In the genomic region with DNA sequence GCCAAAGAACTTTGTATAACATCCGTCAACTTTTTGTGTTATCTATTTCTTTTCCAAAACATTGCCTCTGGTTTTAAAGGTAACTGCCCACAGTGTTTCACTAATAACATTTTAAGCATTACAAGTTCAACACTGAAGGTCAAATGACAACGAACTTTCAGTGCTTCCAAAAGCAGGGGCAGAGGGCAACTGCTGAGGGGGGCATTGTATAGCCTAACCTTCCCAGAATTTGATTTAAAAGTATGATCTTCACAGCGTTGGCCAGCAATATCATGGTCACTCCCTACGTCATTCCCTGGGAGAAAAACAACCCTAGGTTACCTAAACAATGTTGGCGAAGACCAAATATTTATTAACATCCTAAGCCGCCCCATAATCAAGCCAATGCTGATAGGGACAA, we compare ENCODE assay signal across 21 cellular contexts. TPM values are rescaled to one million over a fixed set of nuclear protein-coding genes. Genes with fewer than 3 reads are reported as not detected.
A peak's percentile ranks its signal among the peaks of the same experiment; 100 is the strongest.
DNase-seq lines count a peak whose midpoint lies in the region; ATAC-seq, FAIRE-seq and TF ChIP-seq lines count a peak whose summit lies in the region.
"Had no signal": no experiment of that assay in that cellular context is flagged by ENCODE, and none has a peak within 500 bp of the region (broad histone marks: within the 10 kb centered on the region; RNA-seq: fewer than 3 reads in every experiment).

No MANE protein-coding gene starts in this region.

- no peaks in the 10 kb centered on the region for H3K27me3 ChIP-seq in CD4-positive, alpha-beta T cell (ENCODE audit: control insufficient read depth, insufficient read depth, low read length)
- H3K27me3 ChIP-seq in Loucy (ENCODE audit: insufficient read depth, low read length, poor library complexity, severe bottlenecking) (no peaks in the 10 kb centered on the region), HepG2 (ENCODE audit: control insufficient read depth in 1 of 2, insufficient read depth in 2 of 2, low read length in 2 of 2) (no peaks in the 10 kb centered on the region; a peak in 1 of 5 replicates), neural progenitor cell (no peaks in the 10 kb centered on the region), A673 (replicated peaks; ENCODE audit: insufficient read depth, low read depth, low read length, poor library complexity) (no peaks in the 10 kb centered on the region)
- H3K27me3 ChIP-seq: SJCRH30 had no signal

- no peak overlapping the region for H3K27ac Mint-ChIP-seq in CD4-positive, alpha-beta T cell
- no peak overlapping the region for H3K27ac Mint-ChIP-seq in neural progenitor cell
- H3K27ac Mint-ChIP-seq: CD14-positive monocyte had no signal

- TF ChIP-seq RAD21 in HepG2 (CRISPR knock-in tag; IDR thresholded peaks at IDR 0.05) = no peak

- intact Hi-C loops in CD4-positive, alpha-beta T cell (cut with DNase I, micrococcal nuclease) = loop anchor here (2.0 to 10.0 kb wide), 8 partner anchors 189 to 1479 kb away; a partner anchor contains a TSS
- intact Hi-C loops in HepG2 (cut with micrococcal nuclease; ENCODE audit: unreplicated experiment) = loop anchor here (1.0 kb wide), 1 partner anchor 41 kb away; no protein-coding TSS in a partner anchor
- intact Hi-C loops in A673 (cut with micrococcal nuclease; ENCODE audit: unreplicated experiment) = no loop called here

- H3K36me3 Mint-ChIP-seq in CD4-positive, alpha-beta T cell (ENCODE audit: low read depth) = peaks cover 16% of the 10 kb centered on the region
- peaks cover 3% of the 10 kb centered on the region for H3K36me3 Mint-ChIP-seq in neural progenitor cell

- no peak for DNase-seq in CD4-positive, alpha-beta T cell
- DNase-seq in HepG2 (ENCODE audit: low spot score) (no peak), neural progenitor cell (ENCODE audit: low spot score) (no peak), COLO668 (lab: John Stamatoyannopoulos, UW; ENCODE audit: unreplicated experiment) (no peak), GM20000 (ENCODE audit: low spot score) (no peak), A673 (ENCODE audit: low spot score) (no peak)
- DNase-seq: AML-193, COR-L47, DMS 273 treated with DMSO at 0.1 percent for 48 hours, DND-41, KG1, MV-4-11, NCI-H187, NCI-H2107, PC-9, SJCRH30 had no signal

- H3K4me2 ChIP-seq in Loucy (ENCODE audit: low read depth, low read length, poor library complexity, severe bottlenecking) (peak overlapping the region; percentile 90), HepG2 (ENCODE audit: low read depth, low read length) (0 out of 2 replicates have a peak overlapping the region, but pooled peaks have one; percentile 93), neural progenitor cell (no peak overlapping the region)
- H3K4me2 ChIP-seq: PC-9 had no signal

- ATAC-seq in CD4-positive, alpha-beta T cell (ENCODE audit: poor library complexity) = no peak
- ATAC-seq in HepG2 (no peak), GM18502 (IDR thresholded peaks at IDR 0.05; ENCODE audit: poor library complexity, unreplicated experiment) (no peak)

- POLR2A ChIA-PET in CD4-positive, alpha-beta T cell (lab: Charles Lee) = no interaction called here
- POLR2A ChIA-PET in HepG2 (lab: Yijun Ruan, JAX) (no interaction called here), A673 (lab: Charles Lee; ENCODE audit: low non-redundant PET) (no interaction called here)

- peaks cover 43% of the 10 kb centered on the region for H3K4me1 ChIP-seq in Loucy (ENCODE audit: insufficient read depth, low read length, poor library complexity, severe bottlenecking)
- H3K4me1 ChIP-seq in HepG2 (ENCODE audit: insufficient read depth, low read length) = peaks cover 43% of the 10 kb centered on the region
- H3K4me1 ChIP-seq in neural progenitor cell = peaks cover 4% of the 10 kb centered on the region
- peaks cover 13% of the 10 kb centered on the region for H3K4me1 ChIP-seq in A673 (ENCODE audit: insufficient read depth, low read length, poor library complexity, severe bottlenecking)

- no peaks in the 10 kb centered on the region for H3K9me3 ChIP-seq in CD4-positive, alpha-beta T cell (ENCODE audit: control insufficient read depth, low read length)
- H3K9me3 ChIP-seq in Loucy (ENCODE audit: insufficient read depth, low read depth, low read length) = no peaks in the 10 kb centered on the region
- no peaks in the 10 kb centered on the region for H3K9me3 ChIP-seq in HepG2 (ENCODE audit: low read length)
- no peaks in the 10 kb centered on the region for H3K9me3 ChIP-seq in neural progenitor cell (ENCODE audit: low read depth)
- no peaks in the 10 kb centered on the region for H3K9me3 ChIP-seq in A673 (ENCODE audit: low read depth, low read length, poor library complexity, severe bottlenecking)
- H3K9me3 ChIP-seq: SJCRH30 had no signal

- H3K9me2 ChIP-seq in Loucy (replicated peaks; ENCODE audit: low read depth, low read length) = no peaks in the 10 kb centered on the region

- in situ Hi-C loops in HepG2 (cut with HindIII; ENCODE audit: extremely low pct_ligation_motif_present, low pct_unique_long_range_greater_than_20kb) = loop anchor here (5.0 kb wide), 2 partner anchors 41 to 179 kb away; no protein-coding TSS in a partner anchor

- 88% methylated on average over 6 of the region's 6 CpGs for WGBS in HepG2 (ENCODE audit: low lambda C conversion rate)

- no peak overlapping the region for H3K27ac ChIP-seq in CD4-positive, alpha-beta T cell (ENCODE audit: low read depth, low read length)
- no peak overlapping the region for H3K27ac ChIP-seq in HepG2 (ENCODE audit: extremely low read length, insufficient read depth, low read length)
- no peak overlapping the region for H3K27ac ChIP-seq in neural progenitor cell
- H3K27ac ChIP-seq in A673 (ENCODE audit: low read depth, low read length, poor library complexity, severe bottlenecking) = no peak overlapping the region
- H3K27ac ChIP-seq: PC-9, RWPE1, SJCRH30 had no signal

- H2AFZ ChIP-seq in Loucy (ENCODE audit: low read length) = no peak overlapping the region
- no peak overlapping the region for H2AFZ ChIP-seq in HepG2 (ENCODE audit: low read length)
- no peak overlapping the region for H2AFZ ChIP-seq in neural progenitor cell (replicated peaks)
- H2AFZ ChIP-seq: PC-9 had no signal

- H3K36me3 ChIP-seq in Loucy (ENCODE audit: insufficient read depth, low read length) = no peaks in the 10 kb centered on the region
- H3K36me3 ChIP-seq in HepG2 (replicated peaks in 1 of 2; ENCODE audit: control insufficient read depth in 1 of 2, insufficient read depth in 2 of 2, low read length in 2 of 2) = no peaks in the 10 kb centered on the region; a peak in 1 of 5 replicates
- H3K36me3 ChIP-seq in neural progenitor cell = no peaks in the 10 kb centered on the region
- no peaks in the 10 kb centered on the region for H3K36me3 ChIP-seq in A673 (ENCODE audit: insufficient read depth, low read length, poor library complexity, severe bottlenecking)
- H3K36me3 ChIP-seq: SJCRH30 had no signal

- H3K4me3 Mint-ChIP-seq in CD4-positive, alpha-beta T cell = peak overlapping the region; percentile 30
- H3K4me3 Mint-ChIP-seq in neural progenitor cell = peak overlapping the region; percentile 99
- H3K4me3 Mint-ChIP-seq: CD14-positive monocyte had no signal

- no peak for TF ChIP-seq POLR2A in HepG2 (IDR thresholded peaks at IDR 0.05; ENCODE audit: insufficient read depth in 1 of 2, low read depth in 2 of 2, low read length in 2 of 2)

- peaks cover 46% of the 10 kb centered on the region for H3K79me2 ChIP-seq in Loucy (ENCODE audit: insufficient read depth, low read length)
- H3K79me2 ChIP-seq in HepG2 (ENCODE audit: insufficient read depth, low read length) = peaks cover 39% of the 10 kb centered on the region
- H3K79me2 ChIP-seq in neural progenitor cell (ENCODE audit: low read depth) = peaks cover 42% of the 10 kb centered on the region

- BruUV-seq in HepG2 (replicated peaks; lab: Mats Ljungman, UMichigan) (no TSS peak), A673 (replicated peaks; lab: Mats Ljungman, UMichigan) (no TSS peak)

- no peaks in the 10 kb centered on the region for H3K27me3 Mint-ChIP-seq in CD4-positive, alpha-beta T cell
- peaks cover 2% of the 10 kb centered on the region for H3K27me3 Mint-ChIP-seq in neural progenitor cell (ENCODE audit: insufficient read depth, low read depth)

- no peak for TF ChIP-seq CTCF in CD4-positive, alpha-beta T cell (IDR thresholded peaks at IDR 0.05)
- TF ChIP-seq CTCF in Loucy (conservative IDR thresholded peaks at IDR 0.05; ENCODE audit: low read length) (no peak), HepG2 (CRISPR knock-in tag; IDR thresholded peaks at IDR 0.05) (no peak), neural progenitor cell (IDR thresholded peaks at IDR 0.05) (no peak), GM20000 (IDR thresholded peaks at IDR 0.05; ENCODE audit: extremely low read depth, missing control alignments) (no peak), A673 (conservative IDR thresholded peaks at IDR 0.05; ENCODE audit: low read depth, low read length) (no peak)

- peaks cover 58% of the 10 kb centered on the region for H3K4me1 Mint-ChIP-seq in CD4-positive, alpha-beta T cell (ENCODE audit: low read depth)
- H3K4me1 Mint-ChIP-seq in neural progenitor cell = peaks cover 18% of the 10 kb centered on the region

- H3F3A ChIP-seq in Loucy (ENCODE audit: low read depth) = no peaks in the 10 kb centered on the region
- H3F3A ChIP-seq in neural progenitor cell (ENCODE audit: low read depth) = peaks cover 3% of the 10 kb centered on the region

- TF ChIP-seq EP300 in HepG2 (IDR thresholded peaks at IDR 0.05; ENCODE audit: low read depth in 2 of 2, low read length in 2 of 2) = no peak
- TF ChIP-seq EP300 in HepG2 (CRISPR knock-in tag; IDR thresholded peaks at IDR 0.05; ENCODE audit: borderline replicate concordance) = no peak

- no peak for FAIRE-seq in HepG2 (lab: Jason Lieb, UNC)
- FAIRE-seq: H54 had no signal

- H3K9me3 Mint-ChIP-seq in CD4-positive, alpha-beta T cell = no peaks in the 10 kb centered on the region
- no peaks in the 10 kb centered on the region for H3K9me3 Mint-ChIP-seq in neural progenitor cell
- H3K9me3 Mint-ChIP-seq: CD14-positive monocyte had no signal

- H4K20me1 ChIP-seq in Loucy (ENCODE audit: insufficient read depth, low read length, poor library complexity, severe bottlenecking) = peaks cover 3% of the 10 kb centered on the region
- H4K20me1 ChIP-seq in HepG2 (ENCODE audit: insufficient read depth, low read length) = no peaks in the 10 kb centered on the region; the same call in 1 of the 2 replicates
- H4K20me1 ChIP-seq in neural progenitor cell (ENCODE audit: low read depth) = no peaks in the 10 kb centered on the region

- H3K4me3 ChIP-seq in Loucy (ENCODE audit: low read length, poor library complexity, severe bottlenecking) (no peak overlapping the region), HepG2 (replicated peaks in 1 of 3; ENCODE audit: insufficient read depth in 1 of 3, low read depth in 2 of 3, low read length in 3 of 3) (no peak overlapping the region), neural progenitor cell (no peak overlapping the region), A673 (ENCODE audit: low read depth, low read length, poor library complexity, severe bottlenecking) (no peak overlapping the region)
- H3K4me3 ChIP-seq: PC-9, SJCRH30 had no signal

- no peak overlapping the region for H3K9ac ChIP-seq in Loucy (ENCODE audit: low read depth, low read length, poor library complexity, severe bottlenecking)
- H3K9ac ChIP-seq in HepG2 (ENCODE audit: insufficient read depth, low read depth, low read length) = no peak overlapping the region
- no peak overlapping the region for H3K9ac ChIP-seq in neural progenitor cell

- CTCF ChIA-PET in CD4-positive, alpha-beta T cell (lab: Charles Lee) = no interaction called here
- CTCF ChIA-PET in HepG2 (lab: Yijun Ruan, JAX; ENCODE audit: low intra/inter-chr PET ratio, low total read pairs) (interaction anchor here (3.2 kb wide), 1 partner anchor 41 kb away, joined by 19 read pairs; no protein-coding TSS in a partner anchor), A673 (lab: Charles Lee) (no interaction called here)

RNA-seq across cellular contexts. Expression of a gene that starts 2.5 kb away (rescaled TPM):
- 1 to 10 TPM; 3.5 to 5.7 TPM for total RNA-seq in CD4-positive, alpha-beta T cell
- total RNA-seq in HepG2 (2016; rRNA removed; fragmentation: Illumina TruSeq; extraction: Trizol) = 102 and 138 TPM in 2 replicates
- total RNA-seq in HepG2 (2016; cell fraction: cytosol; rRNA removed; fragmentation: Illumina TruSeq; extraction: Trizol; ENCODE audit: low read depth) = 28.5 and 30.6 TPM in 2 replicates
- total RNA-seq in HepG2 (2016; cell fraction: insoluble cytoplasmic fraction; rRNA removed; fragmentation: Illumina TruSeq; extraction: Trizol) = 105 and 133 TPM in 2 replicates
- 30.1 and 35.1 TPM in 2 replicates for total RNA-seq in HepG2 (2016; cell fraction: membrane; rRNA removed; fragmentation: Illumina TruSeq; extraction: Trizol)
- 41.3 and 49.6 TPM in 2 replicates for total RNA-seq in HepG2 (2016; cell fraction: nucleus; rRNA removed; fragmentation: Illumina TruSeq; extraction: Trizol)
- polyA plus RNA-seq in HepG2 (2011; rRNA removed) = 81.2 and 108 TPM in 2 replicates
- polyA plus RNA-seq in HepG2 (2011; cell fraction: cytosol; rRNA removed) = 60.2 and 68.1 TPM in 2 replicates
- polyA plus RNA-seq in HepG2 (2011; cell fraction: nucleus; rRNA removed) = 40.4 and 52.4 TPM in 2 replicates
- polyA plus RNA-seq in HepG2 (2012) = 92.4 and 114 TPM in 2 replicates
- 18.3 and 21.0 TPM in 2 replicates for polyA plus RNA-seq in HepG2 (2016; cell fraction: cytosol; fragmentation: Illumina TruSeq; extraction: Trizol; ENCODE audit: low read depth)
- polyA plus RNA-seq in HepG2 (2016; cell fraction: insoluble cytoplasmic fraction; fragmentation: Illumina TruSeq; extraction: Trizol; ENCODE audit: low read depth) = 135 and 142 TPM in 2 replicates
- 21.5 and 28.1 TPM in 2 replicates for polyA plus RNA-seq in HepG2 (2016; cell fraction: membrane; fragmentation: Illumina TruSeq; extraction: Trizol; ENCODE audit: low read depth)
- polyA plus RNA-seq in HepG2 (2016; cell fraction: nucleus; fragmentation: Illumina TruSeq; extraction: Trizol; ENCODE audit: insufficient read depth, low read depth) = 59.9 and 72.8 TPM in 2 replicates
- 39.6 and 69.8 TPM in 2 replicates for polyA minus RNA-seq in HepG2 (2011; rRNA and poly(A)+ RNA removed; ENCODE audit: low replicate concordance)
- 71.8 and 90.7 TPM in 2 replicates for polyA minus RNA-seq in HepG2 (2011; cell fraction: cytosol; rRNA and poly(A)+ RNA removed)
- polyA minus RNA-seq in HepG2 (2011; cell fraction: nucleus; rRNA and poly(A)+ RNA removed) = 41.1 and 59.3 TPM in 2 replicates
- 35.7 and 36.1 TPM in 2 replicates for total RNA-seq in neural progenitor cell (ENCODE audit: low replicate concordance)
- 65.7 and 78.3 TPM in 2 replicates for total RNA-seq in A673 (2021)
